Comparison of ENCODE assay signal across 10 cellular contexts in the genomic region with DNA sequence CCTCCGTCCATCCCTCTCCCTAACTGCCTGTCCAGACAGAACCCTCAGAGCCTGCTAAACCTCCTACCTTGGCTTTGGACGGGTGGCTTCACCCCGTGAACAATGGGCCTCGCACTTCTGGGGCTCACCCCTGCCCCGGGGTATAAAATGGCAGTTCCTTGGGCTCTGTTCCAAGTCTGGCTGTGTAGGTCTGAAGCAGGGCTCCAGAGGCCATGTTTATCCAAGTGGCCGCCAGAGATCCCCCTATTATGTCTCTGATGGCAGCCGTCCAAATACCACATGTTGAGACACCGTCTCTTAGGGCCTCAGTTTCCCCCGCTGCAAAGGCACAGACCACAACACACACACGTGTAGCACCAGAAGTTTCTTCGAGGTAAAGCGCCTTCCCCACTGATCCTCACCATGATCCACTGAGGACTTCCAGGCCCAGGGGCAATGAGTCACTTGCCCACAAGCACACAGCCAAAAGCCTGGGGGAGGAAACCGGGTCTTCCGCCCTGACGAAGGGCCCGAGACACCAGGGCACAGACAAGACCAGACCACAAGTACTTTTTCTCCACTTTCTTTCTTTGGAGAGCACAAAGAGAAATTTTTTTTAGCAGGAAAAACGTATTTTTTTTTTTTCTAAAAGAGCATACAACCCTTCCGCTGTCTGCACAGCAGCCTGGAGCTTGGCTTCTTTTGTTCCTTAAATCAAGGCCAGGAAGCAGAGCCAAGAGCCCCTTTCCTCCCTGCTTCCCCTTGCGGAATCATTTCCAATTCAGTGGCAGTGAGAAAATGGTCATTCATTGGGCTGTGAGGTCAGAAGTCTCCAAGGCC. TPM values are rescaled to one million over a fixed set of nuclear protein-coding genes. Genes with fewer than 3 reads are reported as not detected.
DNase-seq lines count a peak whose midpoint lies in the region; ATAC-seq and TF ChIP-seq lines count a peak whose summit lies in the region.
"Had no signal": no experiment of that assay in that cellular context is flagged by ENCODE, and none has a peak within 500 bp of the region (broad histone marks: within the 10 kb centered on the region; RNA-seq: fewer than 3 reads in every experiment).

No MANE protein-coding gene starts in this region.

- H3K9me3 ChIP-seq in right atrium auricular region (no peaks in the 10 kb centered on the region), stomach (no peaks in the 10 kb centered on the region)
- H3K9me3 ChIP-seq: tibial artery had no signal

- peak; percentile 80 for ATAC-seq in activated CD4-positive, alpha-beta T cell treated with anti-CD3 and anti-CD28 coated beads for 36 hours
- ATAC-seq in GM19452 (IDR thresholded peaks at IDR 0.05; ENCODE audit: unreplicated experiment): no peak

- H3K27me3 ChIP-seq in right atrium auricular region (no peaks in the 10 kb centered on the region), stomach (no peaks in the 10 kb centered on the region)
- H3K27me3 ChIP-seq: tibial artery had no signal

- peaks cover 2% of the 10 kb centered on the region for H3K27me3 Mint-ChIP-seq in activated CD4-positive, alpha-beta T cell treated with anti-CD3 and anti-CD28 coated beads for 36 hours
- H3K27me3 Mint-ChIP-seq in activated CD4-positive, alpha-beta memory T cell treated with anti-CD3 and anti-CD28 coated beads, Interleukin-2, amount 10 ng/mL, durations not matched to agents 7 days and 5 days: peaks cover 8% of the 10 kb centered on the region

- peaks cover 6% of the 10 kb centered on the region for H3K4me1 Mint-ChIP-seq in activated CD4-positive, alpha-beta T cell treated with anti-CD3 and anti-CD28 coated beads for 36 hours
- peaks cover 10% of the 10 kb centered on the region for H3K4me1 Mint-ChIP-seq in activated CD4-positive, alpha-beta memory T cell treated with anti-CD3 and anti-CD28 coated beads, Interleukin-2, amount 10 ng/mL, durations not matched to agents 7 days and 5 days

- CTCF ChIA-PET in activated CD4-positive, alpha-beta T cell treated with anti-CD3 and anti-CD28 coated beads for 36 hours (lab: Charles Lee): interaction anchor here (0.8 to 1.0 kb wide), 2 partner anchors 19 to 60 kb away, joined by 3 read pairs; no protein-coding TSS in a partner anchor
- CTCF ChIA-PET in activated CD4-positive, alpha-beta memory T cell treated with anti-CD3 and anti-CD28 coated beads, Interleukin-2, amount 10 ng/mL, durations not matched to agents 7 days and 5 days (lab: Charles Lee): interaction anchor here (1.1 to 1.5 kb wide), 4 partner anchors 23 to 190 kb away, joined by 4 to 7 read pairs (median 6); no protein-coding TSS in a partner anchor

- H3K4me3 ChIP-seq in right atrium auricular region: no peak overlapping the region
- H3K4me3 ChIP-seq in stomach: no peak overlapping the region
- H3K4me3 ChIP-seq: tibial artery had no signal

- H3K4me3 Mint-ChIP-seq in activated CD4-positive, alpha-beta T cell treated with anti-CD3 and anti-CD28 coated beads for 36 hours: no peak overlapping the region
- no peak overlapping the region for H3K4me3 Mint-ChIP-seq in activated CD4-positive, alpha-beta memory T cell treated with anti-CD3 and anti-CD28 coated beads, Interleukin-2, amount 10 ng/mL, durations not matched to agents 7 days and 5 days

- H3K27ac Mint-ChIP-seq in activated CD4-positive, alpha-beta T cell treated with anti-CD3 and anti-CD28 coated beads for 36 hours: no peak overlapping the region
- H3K27ac Mint-ChIP-seq in activated CD4-positive, alpha-beta memory T cell treated with anti-CD3 and anti-CD28 coated beads, Interleukin-2, amount 10 ng/mL, durations not matched to agents 7 days and 5 days: no peak overlapping the region

- H3K4me1 ChIP-seq in right atrium auricular region (peaks cover 0 to 79% of the 10 kb centered on the region in 2 donors), stomach (peaks cover 9 to 29% (median 16%) of the 10 kb centered on the region in 4 donors)

- 47 to 66% (median 55%) methylated on average over 19 of the region's 19 CpGs for WGBS in stomach, 5 donors

- peak overlapping the region; percentile 52 to 71 for H3K27ac ChIP-seq in right atrium auricular region
- peak overlapping the region; percentile 20 to 69 (median 49) for H3K27ac ChIP-seq in stomach
- H3K27ac ChIP-seq: C4-2B, tibial artery had no signal

- POLR2A ChIA-PET in activated CD4-positive, alpha-beta T cell treated with anti-CD3 and anti-CD28 coated beads for 36 hours (lab: Charles Lee): no interaction called here
- POLR2A ChIA-PET in activated CD4-positive, alpha-beta memory T cell treated with anti-CD3 and anti-CD28 coated beads, Interleukin-2, amount 10 ng/mL, durations not matched to agents 7 days and 5 days (lab: Charles Lee): no interaction called here

- TF ChIP-seq POLR2A in stomach (IDR thresholded peaks at IDR 0.05): no peak

- no peaks in the 10 kb centered on the region for H3K36me3 ChIP-seq in right atrium auricular region
- no peaks in the 10 kb centered on the region for H3K36me3 ChIP-seq in stomach
- H3K36me3 ChIP-seq: tibial artery had no signal

- intact Hi-C loops in activated CD4-positive, alpha-beta T cell treated with anti-CD3 and anti-CD28 coated beads for 36 hours (cut with DNase I, micrococcal nuclease): no loop called here
- intact Hi-C loops in stomach (cut with DNase I; ENCODE audit: low total_unique reads): no loop called here

- peak; percentile 47 for DNase-seq in activated CD4-positive, alpha-beta T cell treated with anti-CD3 and anti-CD28 coated beads for 36 hours
- DNase-seq in activated CD4-positive, alpha-beta T cell treated with anti-CD3 and anti-CD28 coated beads, Interleukin-2, amount 50 U/mL, for 4 hours: no peak
- peak; percentile 45 for DNase-seq in activated CD4-positive, alpha-beta memory T cell treated with anti-CD3 and anti-CD28 coated beads, Interleukin-2, amount 10 ng/mL, durations not matched to agents 7 days and 5 days
- DNase-seq in right atrium auricular region (ENCODE audit: low spot score) (no peak), stomach (no peak), NCI-H2029 (lab: John Stamatoyannopoulos, UW) (no peak), mesenteric fat pad (ENCODE audit: low spot score) (no peak)

- no peak for TF ChIP-seq EP300 in stomach (IDR thresholded peaks at IDR 0.05)

- TF ChIP-seq CTCF in right atrium auricular region (IDR thresholded peaks at IDR 0.05) (no peak), stomach (IDR thresholded peaks at IDR 0.05) (no peak)

- H3K9me3 Mint-ChIP-seq in activated CD4-positive, alpha-beta T cell treated with anti-CD3 and anti-CD28 coated beads for 36 hours (ENCODE audit: low read depth): no peaks in the 10 kb centered on the region
- no peaks in the 10 kb centered on the region for H3K9me3 Mint-ChIP-seq in activated CD4-positive, alpha-beta memory T cell treated with anti-CD3 and anti-CD28 coated beads, Interleukin-2, amount 10 ng/mL, durations not matched to agents 7 days and 5 days

- H3K36me3 Mint-ChIP-seq in activated CD4-positive, alpha-beta T cell treated with anti-CD3 and anti-CD28 coated beads for 36 hours (ENCODE audit: low read depth): no peaks in the 10 kb centered on the region
- no peaks in the 10 kb centered on the region for H3K36me3 Mint-ChIP-seq in activated CD4-positive, alpha-beta memory T cell treated with anti-CD3 and anti-CD28 coated beads, Interleukin-2, amount 10 ng/mL, durations not matched to agents 7 days and 5 days (ENCODE audit: low read depth)

RNA-seq across cellular contexts. Expression of a gene that starts 11.8 kb away (rescaled TPM):
- 1 to 10 TPM; 1.1 to 1.3 TPM for total RNA-seq in activated CD4-positive, alpha-beta T cell treated with anti-CD3 and anti-CD28 coated beads for 36 hours
- total RNA-seq in activated CD4-positive, alpha-beta memory T cell treated with anti-CD3 and anti-CD28 coated beads, Interleukin-2, amount 10 ng/mL, durations not matched to agents 7 days and 5 days: 1 to 10 TPM; 4.0 TPM
- total RNA-seq in right atrium auricular region (10 to 100 TPM; 36.7 to 47.4 TPM), stomach (10 to 100 TPM in 2 of 5 donors, 1 to 10 TPM in 2, not detected in 1; 1.2 to 15.9 (median 6.7) TPM), mesenteric fat pad (2.8 TPM)
- polyA plus RNA-seq in stomach: 1 to 10 TPM; 1.5 to 2.4 (median 1.7) TPM

RNA-seq across cellular contexts. Expression of a gene that starts 47.1 kb away (rescaled TPM):
- 10 to 100 TPM; 45.9 to 46.0 TPM for total RNA-seq in activated CD4-positive, alpha-beta T cell treated with anti-CD3 and anti-CD28 coated beads for 36 hours
- total RNA-seq in activated CD4-positive, alpha-beta memory T cell treated with anti-CD3 and anti-CD28 coated beads, Interleukin-2, amount 10 ng/mL, durations not matched to agents 7 days and 5 days: 10 to 100 TPM; 22.8 to 24.3 TPM
- total RNA-seq in right atrium auricular region (10 to 100 TPM; 41.1 to 53.7 TPM), stomach (10 to 100 TPM in 2 of 5 donors, 1 to 10 TPM in 1, under 1 TPM in 1, not detected in 1; 0.87 to 19.6 (median 7.8) TPM), mesenteric fat pad (21.2 TPM)
- polyA plus RNA-seq in stomach: 10 to 100 TPM; 17.1 to 33.7 (median 18.4) TPM

RNA-seq across cellular contexts. Expression of a gene that starts 58.3 kb away (rescaled TPM):
- total RNA-seq in activated CD4-positive, alpha-beta T cell treated with anti-CD3 and anti-CD28 coated beads for 36 hours: 10 to 100 TPM; 29.5 to 36.2 TPM
- total RNA-seq in activated CD4-positive, alpha-beta memory T cell treated with anti-CD3 and anti-CD28 coated beads, Interleukin-2, amount 10 ng/mL, durations not matched to agents 7 days and 5 days: 10 to 100 TPM; 51.8 to 53.8 TPM
- total RNA-seq in right atrium auricular region (10 to 100 TPM; 55.0 to 59.5 TPM), stomach (10 to 100 TPM; 14.6 to 47.2 (median 37.9) TPM), mesenteric fat pad (61.6 TPM)
- polyA plus RNA-seq in stomach: 10 to 100 TPM in 2 of 3 donors, 1 to 10 TPM in 1; 7.0 to 12.0 (median 11.4) TPM

Comparison
In these comparisons a context has a peak if more than half of its experiments do, and no peak if none do; other contexts are left out.
1. DNase-seq: peak in activated CD4-positive, alpha-beta T cell treated with anti-CD3 and anti-CD28 coated beads for 36 hours (single experiment) and activated CD4-positive, alpha-beta memory T cell treated with anti-CD3 and anti-CD28 coated beads, Interleukin-2, amount 10 ng/mL, durations not matched to agents 7 days and 5 days (single experiment); none in activated CD4-positive, alpha-beta T cell treated with anti-CD3 and anti-CD28 coated beads, Interleukin-2, amount 50 U/mL, for 4 hours (0 of 2), right atrium auricular region (single experiment), stomach (single experiment), NCI-H2029 (single experiment) and mesenteric fat pad (single experiment).